Comparison of ENCODE assay signal across 9 cellular contexts in genomic region chr5:66840527-66841013, GRCh38.
DNase-seq lines count a peak whose midpoint lies in the region; ATAC-seq and TF ChIP-seq lines count a peak whose summit lies in the region.
"Had no signal": no experiment of that assay in that cellular context is flagged by ENCODE, and none has a peak within 500 bp of the region (broad histone marks: within the 10 kb centered on the region; RNA-seq: fewer than 3 reads in every experiment).

No MANE protein-coding gene starts in this region.

- no peaks in the 10 kb centered on the region for H3K36me3 ChIP-seq in kidney epithelial cell (ENCODE audit: control insufficient read depth, insufficient read depth, low read length)

- no peaks in the 10 kb centered on the region for H3K27me3 ChIP-seq in kidney epithelial cell (ENCODE audit: control insufficient read depth, insufficient read depth, low read length)

- H3K4me3 ChIP-seq in kidney epithelial cell (ENCODE audit: low read depth, low read length): no peak overlapping the region

- TF ChIP-seq CTCF in kidney epithelial cell (IDR thresholded peaks at IDR 0.05; ENCODE audit: insufficient read depth, low read length, poor library complexity, severe bottlenecking): no peak

- peak; percentile 95 for DNase-seq in MV-4-11 (lab: John Stamatoyannopoulos, UW)
- peak; percentile 45 for DNase-seq in kidney epithelial cell (ENCODE audit: low read depth)
- no peak for DNase-seq in NCI-H1105 treated with DMSO at 0.1 percent for 48 hours (lab: John Stamatoyannopoulos, UW)
- no peak for DNase-seq in SW 1271 (lab: John Stamatoyannopoulos, UW)
- no peak for DNase-seq in anterior cingulate cortex (lab: John Stamatoyannopoulos, UW)
- DNase-seq in cerebellar cortex (ENCODE audit: low spot score): no peak
- DNase-seq: nephron progenitor cell had no signal

- peak; percentile 99 for ATAC-seq in GM19023 (IDR thresholded peaks at IDR 0.05; ENCODE audit: unreplicated experiment)
- peak; percentile 100 for ATAC-seq in HG02588 (IDR thresholded peaks at IDR 0.05; ENCODE audit: unreplicated experiment)

Comparison
In these comparisons a context has a peak if more than half of its experiments do, and no peak if none do; other contexts are left out.
1. DNase-seq: peak in MV-4-11 (single experiment) and kidney epithelial cell (single experiment); none in NCI-H1105 treated with DMSO at 0.1 percent for 48 hours (single experiment), SW 1271 (0 of 2), anterior cingulate cortex (0 of 58) and cerebellar cortex (single experiment).